In genomic region chr17:78257810-78258322, GRCh38 we compare ENCODE assay signal across 1 cellular context.
A peak's percentile ranks its signal among the peaks of the same experiment; 100 is the strongest.
TF ChIP-seq lines count a peak whose summit lies in the region.

No MANE protein-coding gene starts in this region.

TF ChIP-seq in GM12878, 131 proteins besides CTCF, POLR2A, EP300 and RAD21 (continued from another document):
- TF ChIP-seq, protein P1, sequence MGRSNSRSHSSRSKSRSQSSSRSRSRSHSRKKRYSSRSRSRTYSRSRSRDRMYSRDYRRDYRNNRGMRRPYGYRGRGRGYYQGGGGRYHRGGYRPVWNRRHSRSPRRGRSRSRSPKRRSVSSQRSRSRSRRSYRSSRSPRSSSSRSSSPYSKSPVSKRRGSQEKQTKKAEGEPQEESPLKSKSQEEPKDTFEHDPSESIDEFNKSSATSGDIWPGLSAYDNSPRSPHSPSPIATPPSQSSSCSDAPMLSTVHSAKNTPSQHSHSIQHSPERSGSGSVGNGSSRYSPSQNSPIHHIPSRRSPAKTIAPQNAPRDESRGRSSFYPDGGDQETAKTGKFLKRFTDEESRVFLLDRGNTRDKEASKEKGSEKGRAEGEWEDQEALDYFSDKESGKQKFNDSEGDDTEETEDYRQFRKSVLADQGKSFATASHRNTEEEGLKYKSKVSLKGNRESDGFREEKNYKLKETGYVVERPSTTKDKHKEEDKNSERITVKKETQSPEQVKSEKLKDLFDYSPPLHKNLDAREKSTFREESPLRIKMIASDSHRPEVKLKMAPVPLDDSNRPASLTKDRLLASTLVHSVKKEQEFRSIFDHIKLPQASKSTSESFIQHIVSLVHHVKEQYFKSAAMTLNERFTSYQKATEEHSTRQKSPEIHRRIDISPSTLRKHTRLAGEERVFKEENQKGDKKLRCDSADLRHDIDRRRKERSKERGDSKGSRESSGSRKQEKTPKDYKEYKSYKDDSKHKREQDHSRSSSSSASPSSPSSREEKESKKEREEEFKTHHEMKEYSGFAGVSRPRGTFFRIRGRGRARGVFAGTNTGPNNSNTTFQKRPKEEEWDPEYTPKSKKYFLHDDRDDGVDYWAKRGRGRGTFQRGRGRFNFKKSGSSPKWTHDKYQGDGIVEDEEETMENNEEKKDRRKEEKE (IDR thresholded peaks at IDR 0.05): no peak
- peak; percentile 38; the same call in 1 of the 2 replicates for TF ChIP-seq MTA2 (IDR thresholded peaks at IDR 0.05; ENCODE audit: low read depth)
- no peak for TF ChIP-seq POU2F2 (IDR thresholded peaks at IDR 0.05; ENCODE audit: borderline replicate concordance, low read depth, low read length)
